8 cellular contexts compared by ENCODE assay signal in genomic region chr7:149126662-149127321, GRCh38.
DNase-seq lines count a peak whose midpoint lies in the region; ATAC-seq lines count a peak whose summit lies in the region.

No MANE protein-coding gene starts in this region.

- H3K36me3 ChIP-seq in muscle layer of colon (ENCODE audit: insufficient read depth, low read length) = no peaks in the 10 kb centered on the region

- DNase-seq in NCI-H524 (lab: John Stamatoyannopoulos, UW) = peak; percentile 27 to 56
- DNase-seq in NCI-H524 treated with DMSO at 0.1 percent for 48 hours (lab: John Stamatoyannopoulos, UW) = no peak
- peak; percentile 32 for DNase-seq in NCI-H226
- peak in 2 of 3 experiments; percentile 59 to 70 for DNase-seq in activated CD8-positive, alpha-beta memory T cell treated with anti-CD3 and anti-CD28 coated beads for 48 hours (ENCODE audit: low read depth in 2 of 3, low spot score in 2 of 3)
- DNase-seq in epithelial cell of prostate (ENCODE audit: low read depth, low spot score) = no peak
- DNase-seq in stimulated activated CD8-positive, alpha-beta memory T cell treated with anti-CD3 and anti-CD28 coated beads, Interleukin-7, amount 100 ng/mL, for 4 hours (ENCODE audit: low read depth in 2 of 2) = peak; percentile 44 to 72

- peak; percentile 44 for ATAC-seq in HG02943 (IDR thresholded peaks at IDR 0.05; ENCODE audit: low read depth, unreplicated experiment)

- H3K4me1 ChIP-seq in muscle layer of colon (ENCODE audit: insufficient read depth, low read length) = peaks cover 14% of the 10 kb centered on the region

- no peaks in the 10 kb centered on the region for H3K9me3 ChIP-seq in muscle layer of colon (ENCODE audit: low read length)

- peak overlapping the region; percentile 96 for H3K9ac ChIP-seq in muscle layer of colon (ENCODE audit: low read length)

- H3K4me3 ChIP-seq in muscle layer of colon (ENCODE audit: low read depth in 1 of 2, low read length in 2 of 2) = peak overlapping the region; percentile 78 to 88

- H3K27ac ChIP-seq in epithelial cell of prostate (peak overlapping the region; percentile 97), muscle layer of colon (ENCODE audit: low read depth, low read length) (peak overlapping the region; percentile 96)

- no peaks in the 10 kb centered on the region for H3K27me3 ChIP-seq in muscle layer of colon (ENCODE audit: control insufficient read depth in 1 of 2, insufficient read depth in 2 of 2, low read length in 2 of 2)

Comparison
In these comparisons a context has a peak if more than half of its experiments do, and no peak if none do; other contexts are left out.
1. DNase-seq: peak in NCI-H524 (2 of 2), NCI-H226 (single experiment), activated CD8-positive, alpha-beta memory T cell treated with anti-CD3 and anti-CD28 coated beads for 48 hours (2 of 3) and stimulated activated CD8-positive, alpha-beta memory T cell treated with anti-CD3 and anti-CD28 coated beads, Interleukin-7, amount 100 ng/mL, for 4 hours (2 of 2); none in NCI-H524 treated with DMSO at 0.1 percent for 48 hours (single experiment) and epithelial cell of prostate (single experiment).